Comparison of ENCODE assay signal across 33 cellular contexts in the genomic region with DNA sequence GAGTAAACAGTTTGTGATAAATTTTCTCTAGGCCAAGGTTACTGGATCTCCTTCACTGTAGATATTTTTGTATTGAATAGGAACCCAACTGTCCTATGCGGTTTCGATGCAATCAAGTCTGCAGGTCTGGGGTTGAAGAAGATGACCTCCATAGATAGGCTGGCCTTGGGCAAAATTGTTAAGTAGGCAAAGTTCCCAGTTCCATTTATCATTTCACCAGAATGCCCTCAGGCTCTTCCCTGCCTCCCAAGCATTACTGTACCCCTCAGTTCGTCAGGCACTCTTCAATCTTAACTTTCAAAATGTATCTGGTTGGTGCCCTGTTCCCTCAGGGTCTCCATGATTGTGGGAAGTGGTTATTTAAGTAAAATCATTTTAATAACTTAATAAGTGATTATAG.
"Had no signal": no experiment of that assay in that cellular context is flagged by ENCODE, and none has a peak within 500 bp of the region (broad histone marks: within the 10 kb centered on the region; RNA-seq: fewer than 3 reads in every experiment).

No MANE protein-coding gene starts in this region.

- H3K27me3 ChIP-seq: adrenal gland, body of pancreas, brain microvascular endothelial cell, breast epithelium had no signal

- ATAC-seq: activated CD8-positive, alpha-beta T cell treated with anti-CD3 and anti-CD28 coated beads for 36 hours; activated naive CD4-positive, alpha-beta T cell treated with anti-CD3 and anti-CD28 coated beads, Interleukin-2, amount 50 U/mL, for 72 hours; activated T-cell treated with anti-CD3 and anti-CD28 coated beads, Interleukin-2, amount 50 U/mL, for 4 hours; activated T-cell treated with anti-CD3 and anti-CD28 coated beads, Interleukin-2, amount 50 U/mL, for 72 hours; activated T-helper 17 cell treated with anti-CD3 and anti-CD28 coated beads, Interleukin-2, amount 50 U/mL, for 72 hours; body of pancreas had no signal

- H3K4me3 Mint-ChIP-seq: activated B cell treated with CpG ODN at 0.5 μM for 24 hours; activated CD4-positive, alpha-beta memory T cell treated with anti-CD3 and anti-CD28 coated beads for 36 hours; activated CD4-positive, alpha-beta T cell treated with anti-CD3 and anti-CD28 coated beads, Interleukin-2, amount 10 ng/mL, durations not matched to agents 24 days and 14 days; activated CD8-positive, alpha-beta T cell treated with anti-CD3 and anti-CD28 coated beads for 36 hours; activated naive CD4-positive, alpha-beta T cell treated with anti-CD3 and anti-CD28 coated beads for 36 hours; activated naive CD8-positive, alpha-beta T cell treated with anti-CD3 and anti-CD28 coated beads for 36 hours; activated T-cell treated with anti-CD3 and anti-CD28 coated beads, Interleukin-2, amount 50 U/mL, for 4 hours; activated T-cell treated with anti-CD3 and anti-CD28 coated beads, Interleukin-2, amount 50 U/mL, for 72 hours; activated T-helper 1 cell treated with anti-CD3 and anti-CD28 coated beads, Interleukin-12 subunit alpha, Interleukin-12 subunit beta, Interleukin-2, Interleukin-4 antibody, amounts not matched to agents 30 ng/mL and 10 ng/mL and 1 ng/mL, durations not matched to agents 14 hours and 24 hours and 36 hours; activated T-helper 17 cell treated with anti-CD3 and anti-CD28 coated beads, Interleukin-2, amount 50 U/mL, for 72 hours; T-helper 2 cell treated with Interferon-gamma antibody and Interleukin-4, amounts not matched to agents 5 μg/mL and 100 μg/mL, for 36 hours had no signal

- H3K36me3 ChIP-seq: adrenal gland, brain microvascular endothelial cell, breast epithelium had no signal

- H3K36me3 Mint-ChIP-seq: activated CD4-positive, alpha-beta memory T cell treated with anti-CD3 and anti-CD28 coated beads for 36 hours; activated naive CD8-positive, alpha-beta T cell treated with anti-CD3 and anti-CD28 coated beads for 36 hours had no signal

- H3K4me1 Mint-ChIP-seq: activated B cell treated with CpG ODN at 0.5 μM for 24 hours; activated CD4-positive, alpha-beta T cell treated with anti-CD3 and anti-CD28 coated beads, Interleukin-2, amount 10 ng/mL, durations not matched to agents 24 days and 14 days; activated naive CD8-positive, alpha-beta T cell treated with anti-CD3 and anti-CD28 coated beads for 36 hours; activated T-helper 17 cell treated with anti-CD3 and anti-CD28 coated beads, Interleukin-2, amount 50 U/mL, for 72 hours had no signal

- H3K27ac Mint-ChIP-seq: activated B cell treated with CpG ODN at 0.5 μM for 24 hours; activated CD4-positive, alpha-beta memory T cell treated with anti-CD3 and anti-CD28 coated beads for 36 hours; activated CD4-positive, alpha-beta T cell treated with anti-CD3 and anti-CD28 coated beads, Interleukin-2, amount 10 ng/mL, durations not matched to agents 24 days and 14 days; activated CD8-positive, alpha-beta T cell treated with anti-CD3 and anti-CD28 coated beads for 36 hours; activated naive CD4-positive, alpha-beta T cell treated with anti-CD3 and anti-CD28 coated beads for 36 hours; activated naive CD4-positive, alpha-beta T cell treated with anti-CD3 and anti-CD28 coated beads, Interleukin-2, amount 50 U/mL, for 72 hours; activated naive CD8-positive, alpha-beta T cell treated with anti-CD3 and anti-CD28 coated beads for 36 hours; activated T-cell treated with anti-CD3 and anti-CD28 coated beads, Interleukin-2, amount 50 U/mL, for 72 hours; activated T-helper 1 cell treated with anti-CD3 and anti-CD28 coated beads, Interleukin-12 subunit alpha, Interleukin-12 subunit beta, Interleukin-2, Interleukin-4 antibody, amounts not matched to agents 30 ng/mL and 10 ng/mL and 1 ng/mL, durations not matched to agents 14 hours and 24 hours and 36 hours; activated T-helper 17 cell treated with anti-CD3 and anti-CD28 coated beads, Interleukin-2, amount 50 U/mL, for 72 hours; T-helper 2 cell treated with Interferon-gamma antibody and Interleukin-4, amounts not matched to agents 5 μg/mL and 100 μg/mL, for 36 hours had no signal

- H3K9me3 ChIP-seq: adrenal gland, body of pancreas had no signal

- H3K27ac ChIP-seq: adrenal gland, body of pancreas, brain microvascular endothelial cell, breast epithelium, VCaP had no signal

- H3K4me3 ChIP-seq: adrenal gland, body of pancreas, breast epithelium had no signal

- H3K4me1 ChIP-seq: adrenal gland, body of pancreas, breast epithelium had no signal

- H3K27me3 Mint-ChIP-seq: activated B cell treated with CpG ODN at 0.5 μM for 24 hours; activated CD4-positive, alpha-beta memory T cell treated with anti-CD3 and anti-CD28 coated beads for 36 hours; activated CD4-positive, alpha-beta T cell treated with anti-CD3 and anti-CD28 coated beads, Interleukin-2, amount 10 ng/mL, durations not matched to agents 24 days and 14 days; activated CD8-positive, alpha-beta T cell treated with anti-CD3 and anti-CD28 coated beads for 36 hours; activated naive CD8-positive, alpha-beta T cell treated with anti-CD3 and anti-CD28 coated beads for 36 hours; activated T-helper 17 cell treated with anti-CD3 and anti-CD28 coated beads, Interleukin-2, amount 50 U/mL, for 72 hours had no signal

- DNase-seq: activated B cell treated with CpG ODN at 0.5 μM for 24 hours; activated CD4-positive, alpha-beta memory T cell treated with anti-CD3 and anti-CD28 coated beads for 36 hours; activated CD4-positive, alpha-beta T cell treated with anti-CD3 and anti-CD28 coated beads for 4 hours; activated CD4-positive, alpha-beta T cell treated with anti-CD3 and anti-CD28 coated beads, Interleukin-2, amount 10 ng/mL, durations not matched to agents 24 days and 14 days; activated CD4-positive, alpha-beta T cell treated with anti-CD3 and anti-CD28 coated beads, Interleukin-2, amount 50 U/mL, for 1 hour; activated CD4-positive, alpha-beta T cell treated with anti-CD3 and anti-CD28 coated beads, Interleukin-2, amount 50 U/mL, for 4 hours; activated CD4-positive, CD25-positive, alpha-beta regulatory T cell treated with anti-CD3 and anti-CD28 coated beads, Interleukin-2, amount 50 U/mL, for 72 hours; activated CD8-positive, alpha-beta memory T cell treated with anti-CD3 and anti-CD28 coated beads, Interleukin-2, amount 50 U/mL, for 4 hours; activated CD8-positive, alpha-beta T cell treated with anti-CD3 and anti-CD28 coated beads for 36 hours; activated effector memory CD4-positive, alpha-beta T cell treated with anti-CD3 and anti-CD28 coated beads, Interleukin-2, amount 50 U/mL, for 16 hours; activated gamma-delta T cell treated with Interleukin-2 at 50 U/mL for 16 hours; activated naive CD4-positive, alpha-beta T cell; activated naive CD4-positive, alpha-beta T cell treated with anti-CD3 and anti-CD28 coated beads for 36 hours; activated naive CD4-positive, alpha-beta T cell treated with anti-CD3 and anti-CD28 coated beads, Interleukin-2, amount 50 U/mL, for 16 hours; activated naive CD8-positive, alpha-beta T cell treated with anti-CD3 and anti-CD28 coated beads for 36 hours; activated T-cell treated with anti-CD3 and anti-CD28 coated beads for 4 hours; activated T-cell treated with anti-CD3 and anti-CD28 coated beads, Interleukin-2, amount 50 U/mL, for 1 hour; activated T-cell treated with anti-CD3 and anti-CD28 coated beads, Interleukin-2, amount 50 U/mL, for 4 hours; activated T-cell treated with anti-CD3 and anti-CD28 coated beads, Interleukin-2, amount 50 U/mL, for 72 hours; adrenal gland; amniotic stem cell; aorta; body of pancreas; brain microvascular endothelial cell; central memory CD4-positive, alpha-beta T cell; T-helper 2 cell; T-helper 9 cell had no signal
